In the genomic region with DNA sequence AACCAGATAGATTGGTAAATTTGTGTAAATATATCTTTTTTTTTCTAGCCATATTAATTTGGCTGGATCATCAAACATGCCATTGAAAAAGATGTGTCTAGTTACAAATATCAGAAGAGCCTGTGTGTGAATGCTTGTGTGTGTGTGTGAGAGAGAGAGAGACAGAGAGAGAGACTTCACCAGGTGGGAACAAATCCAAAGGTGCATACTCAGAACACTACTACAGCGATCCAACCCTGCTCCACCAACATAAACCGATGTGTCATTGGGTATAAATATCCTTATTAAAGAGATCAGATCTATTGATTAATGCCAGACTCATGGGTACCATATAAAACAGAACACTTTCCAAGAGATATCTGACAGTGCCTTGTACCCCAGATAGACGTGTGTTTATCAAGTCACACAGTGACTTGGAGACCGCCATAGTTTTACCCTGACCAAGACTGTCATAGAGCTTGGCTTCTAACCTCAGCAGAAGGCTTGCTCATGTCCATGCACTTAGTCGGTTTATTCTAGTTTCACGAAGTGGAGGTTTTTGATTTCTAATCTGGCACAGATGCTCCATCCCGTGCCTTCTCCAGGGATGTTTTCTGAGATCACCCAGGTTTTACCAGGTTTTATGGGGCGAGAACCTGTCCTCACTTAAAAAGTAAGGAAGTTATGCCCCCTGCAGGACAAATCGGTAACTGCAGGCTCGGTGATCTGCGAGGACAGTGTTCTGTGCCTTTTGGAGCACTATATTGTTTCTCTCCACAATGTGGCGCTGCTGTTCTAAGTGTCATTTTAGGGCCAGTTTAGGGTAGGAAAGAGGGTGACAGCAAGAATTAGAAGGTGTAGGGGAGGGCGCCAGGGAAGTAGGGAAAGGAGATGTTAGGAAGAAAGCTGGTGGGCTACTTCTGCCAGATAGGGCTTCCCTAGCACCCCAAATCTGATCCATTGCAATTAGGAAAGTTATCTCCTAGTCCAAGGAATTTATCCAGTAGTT, we compare ENCODE assay signal across 1 cellular context.
A peak's percentile ranks its signal among the peaks of the same experiment; 100 is the strongest.
TF ChIP-seq lines count a peak whose summit lies in the region.

No MANE protein-coding gene starts in this region.

TF ChIP-seq in HEK293, 187 proteins besides CTCF, POLR2A, EP300 and RAD21 (continued from another document and continues in another):
- TF ChIP-seq, protein P1, sequence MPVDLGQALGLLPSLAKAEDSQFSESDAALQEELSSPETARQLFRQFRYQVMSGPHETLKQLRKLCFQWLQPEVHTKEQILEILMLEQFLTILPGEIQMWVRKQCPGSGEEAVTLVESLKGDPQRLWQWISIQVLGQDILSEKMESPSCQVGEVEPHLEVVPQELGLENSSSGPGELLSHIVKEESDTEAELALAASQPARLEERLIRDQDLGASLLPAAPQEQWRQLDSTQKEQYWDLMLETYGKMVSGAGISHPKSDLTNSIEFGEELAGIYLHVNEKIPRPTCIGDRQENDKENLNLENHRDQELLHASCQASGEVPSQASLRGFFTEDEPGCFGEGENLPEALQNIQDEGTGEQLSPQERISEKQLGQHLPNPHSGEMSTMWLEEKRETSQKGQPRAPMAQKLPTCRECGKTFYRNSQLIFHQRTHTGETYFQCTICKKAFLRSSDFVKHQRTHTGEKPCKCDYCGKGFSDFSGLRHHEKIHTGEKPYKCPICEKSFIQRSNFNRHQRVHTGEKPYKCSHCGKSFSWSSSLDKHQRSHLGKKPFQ (tag by site-specific recombination; IDR thresholded peaks at IDR 0.05): no peak
- TF ChIP-seq ZBTB8A (tag by site-specific recombination; IDR thresholded peaks at IDR 0.05) (peak; percentile 64), ZNF16 (tag by site-specific recombination; IDR thresholded peaks at IDR 0.05; ENCODE audit: low read depth) (no peak), SALL2 (tag by site-specific recombination; IDR thresholded peaks at IDR 0.05; ENCODE audit: borderline replicate concordance) (no peak), MEIS1 (CRISPR knock-in tag; IDR thresholded peaks at IDR 0.05; ENCODE audit: borderline replicate concordance) (no peak), ZNF596 (tag by site-specific recombination; IDR thresholded peaks at IDR 0.05) (no peak), TRIM28 (IDR thresholded peaks at IDR 0.05; ENCODE audit: borderline replicate concordance, low read length) (no peak), KLF10 (tag by site-specific recombination; IDR thresholded peaks at IDR 0.05) (no peak), ZNF629 (tag by site-specific recombination; IDR thresholded peaks at IDR 0.05) (peak; percentile 62; the same call in 1 of the 2 replicates), MZF1 (tag by site-specific recombination; IDR thresholded peaks at IDR 0.05; ENCODE audit: borderline replicate concordance) (no peak), ZNF610 (tag by site-specific recombination; IDR thresholded peaks at IDR 0.05; ENCODE audit: borderline replicate concordance) (no peak), ZNF473 (tag by site-specific recombination; IDR thresholded peaks at IDR 0.05) (no peak), ZBTB17 (tag by site-specific recombination; IDR thresholded peaks at IDR 0.05) (peak; percentile 96), ZNF510 (tag by site-specific recombination; IDR thresholded peaks at IDR 0.05; ENCODE audit: insufficient replicate concordance) (no peak), ZNF785 (tag by site-specific recombination; IDR thresholded peaks at IDR 0.05) (no peak), TCF7L2 (IDR thresholded peaks at IDR 0.05; ENCODE audit: borderline replicate concordance, low read depth, low read length) (no peak), ZNF354C (tag by site-specific recombination; IDR thresholded peaks at IDR 0.05; ENCODE audit: borderline replicate concordance, low read depth) (no peak), ZBTB21 (tag by site-specific recombination; IDR thresholded peaks at IDR 0.05) (no peak), KLF16 (tag by site-specific recombination; IDR thresholded peaks at IDR 0.05) (no peak), ZNF132 (tag by site-specific recombination; IDR thresholded peaks at IDR 0.05; ENCODE audit: borderline replicate concordance) (no peak), ZNF521 (tag by site-specific recombination; IDR thresholded peaks at IDR 0.05) (no peak), ZNF335 (tag by site-specific recombination; conservative IDR thresholded peaks at IDR 0.05) (peak; percentile 38; the same call in 1 of the 2 replicates), ZNF341 (tag by site-specific recombination; IDR thresholded peaks at IDR 0.05; ENCODE audit: low read depth) (no peak), ZFP37 (tag by site-specific recombination; IDR thresholded peaks at IDR 0.05) (peak; percentile 89), ZNF530 (tag by site-specific recombination; IDR thresholded peaks at IDR 0.05; ENCODE audit: low read depth) (no peak), ZNF274 (IDR thresholded peaks at IDR 0.05; ENCODE audit: low read length) (no peak), ZNF274 (tag by site-specific recombination; IDR thresholded peaks at IDR 0.05; ENCODE audit: borderline replicate concordance) (no peak), ZBTB20 (tag by site-specific recombination; IDR thresholded peaks at IDR 0.05) (0 out of 2 replicates have a peak, but pooled peaks have one; percentile 17), ZBTB48 (tag by site-specific recombination; IDR thresholded peaks at IDR 0.05) (peak; percentile 65; the same call in 1 of the 2 replicates), ZNF76 (tag by site-specific recombination; IDR thresholded peaks at IDR 0.05; ENCODE audit: borderline replicate concordance, low read depth) (0 out of 2 replicates have a peak, but pooled peaks have one; percentile 47), ZFP69B (tag by site-specific recombination; IDR thresholded peaks at IDR 0.05) (no peak; the same call in 1 of the 2 replicates), ZNF426 (tag by site-specific recombination; IDR thresholded peaks at IDR 0.05) (no peak), ZNF501 (tag by site-specific recombination; IDR thresholded peaks at IDR 0.05) (peak; percentile 87; the same call in 1 of the 2 replicates), ZFHX2 (tag by site-specific recombination; conservative IDR thresholded peaks at IDR 0.05) (no peak), KLF1 (tag by site-specific recombination; IDR thresholded peaks at IDR 0.05) (no peak)
- TF ChIP-seq, protein P2, sequence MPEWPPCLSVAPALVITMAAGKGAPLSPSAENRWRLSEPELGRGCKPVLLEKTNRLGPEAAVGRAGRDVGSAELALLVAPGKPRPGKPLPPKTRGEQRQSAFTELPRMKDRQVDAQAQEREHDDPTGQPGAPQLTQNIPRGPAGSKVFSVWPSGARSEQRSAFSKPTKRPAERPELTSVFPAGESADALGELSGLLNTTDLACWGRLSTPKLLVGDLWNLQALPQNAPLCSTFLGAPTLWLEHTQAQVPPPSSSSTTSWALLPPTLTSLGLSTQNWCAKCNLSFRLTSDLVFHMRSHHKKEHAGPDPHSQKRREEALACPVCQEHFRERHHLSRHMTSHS (tag by site-specific recombination; IDR thresholded peaks at IDR 0.05): no peak
- TF ChIP-seq, protein P3, sequence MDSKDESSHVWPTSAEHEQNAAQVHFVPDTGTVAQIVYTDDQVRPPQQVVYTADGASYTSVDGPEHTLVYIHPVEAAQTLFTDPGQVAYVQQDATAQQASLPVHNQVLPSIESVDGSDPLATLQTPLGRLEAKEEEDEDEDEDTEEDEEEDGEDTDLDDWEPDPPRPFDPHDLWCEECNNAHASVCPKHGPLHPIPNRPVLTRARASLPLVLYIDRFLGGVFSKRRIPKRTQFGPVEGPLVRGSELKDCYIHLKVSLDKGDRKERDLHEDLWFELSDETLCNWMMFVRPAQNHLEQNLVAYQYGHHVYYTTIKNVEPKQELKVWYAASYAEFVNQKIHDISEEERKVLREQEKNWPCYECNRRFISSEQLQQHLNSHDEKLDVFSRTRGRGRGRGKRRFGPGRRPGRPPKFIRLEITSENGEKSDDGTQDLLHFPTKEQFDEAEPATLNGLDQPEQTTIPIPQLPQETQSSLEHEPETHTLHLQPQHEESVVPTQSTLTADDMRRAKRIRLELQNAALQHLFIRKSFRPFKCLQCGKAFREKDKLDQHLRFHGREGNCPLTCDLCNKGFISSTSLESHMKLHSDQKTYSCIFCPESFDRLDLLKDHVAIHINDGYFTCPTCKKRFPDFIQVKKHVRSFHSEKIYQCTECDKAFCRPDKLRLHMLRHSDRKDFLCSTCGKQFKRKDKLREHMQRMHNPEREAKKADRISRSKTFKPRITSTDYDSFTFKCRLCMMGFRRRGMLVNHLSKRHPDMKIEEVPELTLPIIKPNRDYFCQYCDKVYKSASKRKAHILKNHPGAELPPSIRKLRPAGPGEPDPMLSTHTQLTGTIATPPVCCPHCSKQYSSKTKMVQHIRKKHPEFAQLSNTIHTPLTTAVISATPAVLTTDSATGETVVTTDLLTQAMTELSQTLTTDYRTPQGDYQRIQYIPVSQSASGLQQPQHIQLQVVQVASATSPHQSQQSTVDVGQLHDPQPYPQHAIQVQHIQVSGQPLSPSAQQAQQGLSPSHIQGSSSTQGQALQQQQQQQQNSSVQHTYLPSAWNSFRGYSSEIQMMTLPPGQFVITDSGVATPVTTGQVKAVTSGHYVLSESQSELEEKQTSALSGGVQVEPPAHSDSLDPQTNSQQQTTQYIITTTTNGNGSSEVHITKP (tag by site-specific recombination; IDR thresholded peaks at IDR 0.05): peak; percentile 83
- TF ChIP-seq, protein P4, sequence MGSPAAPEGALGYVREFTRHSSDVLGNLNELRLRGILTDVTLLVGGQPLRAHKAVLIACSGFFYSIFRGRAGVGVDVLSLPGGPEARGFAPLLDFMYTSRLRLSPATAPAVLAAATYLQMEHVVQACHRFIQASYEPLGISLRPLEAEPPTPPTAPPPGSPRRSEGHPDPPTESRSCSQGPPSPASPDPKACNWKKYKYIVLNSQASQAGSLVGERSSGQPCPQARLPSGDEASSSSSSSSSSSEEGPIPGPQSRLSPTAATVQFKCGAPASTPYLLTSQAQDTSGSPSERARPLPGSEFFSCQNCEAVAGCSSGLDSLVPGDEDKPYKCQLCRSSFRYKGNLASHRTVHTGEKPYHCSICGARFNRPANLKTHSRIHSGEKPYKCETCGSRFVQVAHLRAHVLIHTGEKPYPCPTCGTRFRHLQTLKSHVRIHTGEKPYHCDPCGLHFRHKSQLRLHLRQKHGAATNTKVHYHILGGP (tag by site-specific recombination; IDR thresholded peaks at IDR 0.05): no peak
- TF ChIP-seq, protein P5, sequence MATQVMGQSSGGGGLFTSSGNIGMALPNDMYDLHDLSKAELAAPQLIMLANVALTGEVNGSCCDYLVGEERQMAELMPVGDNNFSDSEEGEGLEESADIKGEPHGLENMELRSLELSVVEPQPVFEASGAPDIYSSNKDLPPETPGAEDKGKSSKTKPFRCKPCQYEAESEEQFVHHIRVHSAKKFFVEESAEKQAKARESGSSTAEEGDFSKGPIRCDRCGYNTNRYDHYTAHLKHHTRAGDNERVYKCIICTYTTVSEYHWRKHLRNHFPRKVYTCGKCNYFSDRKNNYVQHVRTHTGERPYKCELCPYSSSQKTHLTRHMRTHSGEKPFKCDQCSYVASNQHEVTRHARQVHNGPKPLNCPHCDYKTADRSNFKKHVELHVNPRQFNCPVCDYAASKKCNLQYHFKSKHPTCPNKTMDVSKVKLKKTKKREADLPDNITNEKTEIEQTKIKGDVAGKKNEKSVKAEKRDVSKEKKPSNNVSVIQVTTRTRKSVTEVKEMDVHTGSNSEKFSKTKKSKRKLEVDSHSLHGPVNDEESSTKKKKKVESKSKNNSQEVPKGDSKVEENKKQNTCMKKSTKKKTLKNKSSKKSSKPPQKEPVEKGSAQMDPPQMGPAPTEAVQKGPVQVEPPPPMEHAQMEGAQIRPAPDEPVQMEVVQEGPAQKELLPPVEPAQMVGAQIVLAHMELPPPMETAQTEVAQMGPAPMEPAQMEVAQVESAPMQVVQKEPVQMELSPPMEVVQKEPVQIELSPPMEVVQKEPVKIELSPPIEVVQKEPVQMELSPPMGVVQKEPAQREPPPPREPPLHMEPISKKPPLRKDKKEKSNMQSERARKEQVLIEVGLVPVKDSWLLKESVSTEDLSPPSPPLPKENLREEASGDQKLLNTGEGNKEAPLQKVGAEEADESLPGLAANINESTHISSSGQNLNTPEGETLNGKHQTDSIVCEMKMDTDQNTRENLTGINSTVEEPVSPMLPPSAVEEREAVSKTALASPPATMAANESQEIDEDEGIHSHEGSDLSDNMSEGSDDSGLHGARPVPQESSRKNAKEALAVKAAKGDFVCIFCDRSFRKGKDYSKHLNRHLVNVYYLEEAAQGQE (tag by site-specific recombination; IDR thresholded peaks at IDR 0.05): 0 out of 2 replicates have a peak, but pooled peaks have one; percentile 29
- TF ChIP-seq, protein P6, sequence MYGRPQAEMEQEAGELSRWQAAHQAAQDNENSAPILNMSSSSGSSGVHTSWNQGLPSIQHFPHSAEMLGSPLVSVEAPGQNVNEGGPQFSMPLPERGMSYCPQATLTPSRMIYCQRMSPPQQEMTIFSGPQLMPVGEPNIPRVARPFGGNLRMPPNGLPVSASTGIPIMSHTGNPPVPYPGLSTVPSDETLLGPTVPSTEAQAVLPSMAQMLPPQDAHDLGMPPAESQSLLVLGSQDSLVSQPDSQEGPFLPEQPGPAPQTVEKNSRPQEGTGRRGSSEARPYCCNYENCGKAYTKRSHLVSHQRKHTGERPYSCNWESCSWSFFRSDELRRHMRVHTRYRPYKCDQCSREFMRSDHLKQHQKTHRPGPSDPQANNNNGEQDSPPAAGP (tag by site-specific recombination; IDR thresholded peaks at IDR 0.05): peak; percentile 76; the same call in 1 of the 2 replicates
- TF ChIP-seq, protein P7, sequence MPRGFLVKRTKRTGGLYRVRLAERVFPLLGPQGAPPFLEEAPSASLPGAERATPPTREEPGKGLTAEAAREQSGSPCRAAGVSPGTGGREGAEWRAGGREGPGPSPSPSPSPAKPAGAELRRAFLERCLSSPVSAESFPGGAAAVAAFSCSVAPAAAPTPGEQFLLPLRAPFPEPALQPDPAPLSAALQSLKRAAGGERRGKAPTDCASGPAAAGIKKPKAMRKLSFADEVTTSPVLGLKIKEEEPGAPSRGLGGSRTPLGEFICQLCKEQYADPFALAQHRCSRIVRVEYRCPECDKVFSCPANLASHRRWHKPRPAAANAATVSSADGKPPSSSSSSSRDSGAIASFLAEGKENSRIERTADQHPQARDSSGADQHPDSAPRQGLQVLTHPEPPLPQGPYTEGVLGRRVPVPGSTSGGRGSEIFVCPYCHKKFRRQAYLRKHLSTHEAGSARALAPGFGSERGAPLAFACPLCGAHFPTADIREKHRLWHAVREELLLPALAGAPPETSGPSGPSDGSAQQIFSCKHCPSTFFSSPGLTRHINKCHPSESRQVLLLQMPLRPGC (tag by site-specific recombination; IDR thresholded peaks at IDR 0.05): no peak
- TF ChIP-seq, protein P8, sequence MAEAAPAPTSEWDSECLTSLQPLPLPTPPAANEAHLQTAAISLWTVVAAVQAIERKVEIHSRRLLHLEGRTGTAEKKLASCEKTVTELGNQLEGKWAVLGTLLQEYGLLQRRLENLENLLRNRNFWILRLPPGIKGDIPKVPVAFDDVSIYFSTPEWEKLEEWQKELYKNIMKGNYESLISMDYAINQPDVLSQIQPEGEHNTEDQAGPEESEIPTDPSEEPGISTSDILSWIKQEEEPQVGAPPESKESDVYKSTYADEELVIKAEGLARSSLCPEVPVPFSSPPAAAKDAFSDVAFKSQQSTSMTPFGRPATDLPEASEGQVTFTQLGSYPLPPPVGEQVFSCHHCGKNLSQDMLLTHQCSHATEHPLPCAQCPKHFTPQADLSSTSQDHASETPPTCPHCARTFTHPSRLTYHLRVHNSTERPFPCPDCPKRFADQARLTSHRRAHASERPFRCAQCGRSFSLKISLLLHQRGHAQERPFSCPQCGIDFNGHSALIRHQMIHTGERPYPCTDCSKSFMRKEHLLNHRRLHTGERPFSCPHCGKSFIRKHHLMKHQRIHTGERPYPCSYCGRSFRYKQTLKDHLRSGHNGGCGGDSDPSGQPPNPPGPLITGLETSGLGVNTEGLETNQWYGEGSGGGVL (tag by site-specific recombination; IDR thresholded peaks at IDR 0.05): no peak
